9 cellular contexts compared by ENCODE assay signal in the genomic region with DNA sequence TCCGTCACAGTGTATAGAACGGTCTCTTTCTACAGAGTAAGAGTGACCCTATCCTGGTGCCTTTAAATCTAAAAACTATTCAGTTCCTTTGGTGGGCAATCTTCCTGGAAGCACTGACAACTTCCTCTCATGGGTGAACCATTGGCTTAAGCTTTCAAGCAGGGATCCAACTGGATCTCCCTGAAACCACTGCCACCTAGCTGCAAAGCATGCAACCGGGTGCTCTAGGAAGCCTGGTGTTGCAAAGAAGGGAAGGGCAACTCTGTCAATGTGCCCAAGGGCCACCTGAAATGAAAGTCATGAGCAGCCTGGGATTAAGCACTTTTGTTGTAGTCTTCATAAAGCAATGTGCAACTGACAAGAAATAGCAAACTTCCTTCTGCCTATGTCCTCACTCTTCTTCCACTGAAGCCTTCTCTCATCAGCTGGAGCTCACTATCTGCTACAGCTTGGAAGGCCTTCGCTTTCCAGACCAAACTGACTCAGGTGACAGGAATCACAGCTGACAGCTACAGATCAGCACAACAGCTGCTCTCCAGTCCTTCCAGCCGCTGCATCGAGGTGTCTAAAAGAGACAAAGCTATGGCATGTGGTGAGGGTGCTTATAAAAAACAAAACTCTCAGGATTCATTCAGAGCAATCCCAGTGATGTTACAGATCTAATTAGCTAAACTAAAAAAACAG. TPM values are rescaled to one million over a fixed set of nuclear protein-coding genes. Genes with fewer than 3 reads are reported as not detected.
A peak's percentile ranks its signal among the peaks of the same experiment; 100 is the strongest.
DNase-seq lines count a peak whose midpoint lies in the region; ATAC-seq and TF ChIP-seq lines count a peak whose summit lies in the region.
"Had no signal": no experiment of that assay in that cellular context is flagged by ENCODE, and none has a peak within 500 bp of the region (broad histone marks: within the 10 kb centered on the region; RNA-seq: fewer than 3 reads in every experiment).

No MANE protein-coding gene starts in this region.

- no peak for ATAC-seq in activated naive CD4-positive, alpha-beta T cell treated with anti-CD3 and anti-CD28 coated beads, Interleukin-2, amount 50 U/mL, for 72 hours
- ATAC-seq in T-helper 17 cell = no peak
- ATAC-seq in left cardiac atrium = peak; percentile 64 to 66
- ATAC-seq in GM19455 (IDR thresholded peaks at IDR 0.05; ENCODE audit: unreplicated experiment) = no peak
- ATAC-seq in naive thymus-derived CD8-positive, alpha-beta T cell = no peak

- TF ChIP-seq CTCF in thyroid gland (IDR thresholded peaks at IDR 0.05) = peak in 2 of 6 experiments; percentile 31 to 40
- TF ChIP-seq CTCF in ovary (IDR thresholded peaks at IDR 0.05) = no peak

- 80 to 91% methylated on average over 6 of the region's 6 CpGs for WGBS in thyroid gland, 2 donors
- WGBS in ovary, 3 donors = 79 to 84% (median 82%) methylated on average over 6 of the region's 6 CpGs

- no peaks in the 10 kb centered on the region for H3K4me1 ChIP-seq in thyroid gland
- H3K4me1 ChIP-seq in ovary (ENCODE audit: insufficient read depth) = no peaks in the 10 kb centered on the region

- H3K27me3 ChIP-seq in thyroid gland (no peaks in the 10 kb centered on the region), ovary (no peaks in the 10 kb centered on the region)

- H3K27me3 Mint-ChIP-seq in activated naive CD4-positive, alpha-beta T cell treated with anti-CD3 and anti-CD28 coated beads for 36 hours (ENCODE audit: low read depth) = no peaks in the 10 kb centered on the region
- H3K27me3 Mint-ChIP-seq in T-helper 17 cell = no peaks in the 10 kb centered on the region
- H3K27me3 Mint-ChIP-seq in naive thymus-derived CD8-positive, alpha-beta T cell = no peaks in the 10 kb centered on the region

- H3K36me3 ChIP-seq in thyroid gland (peaks cover 7 to 10% of the 10 kb centered on the region in 2 donors), ovary (no peaks in the 10 kb centered on the region)

- TF ChIP-seq EP300 in ovary (IDR thresholded peaks at IDR 0.05) = no peak

- CTCF ChIA-PET in activated naive CD4-positive, alpha-beta T cell treated with anti-CD3 and anti-CD28 coated beads for 36 hours (lab: Charles Lee) = interaction anchor here (0.7 to 0.9 kb wide), 2 partner anchors 143 to 479 kb away, joined by 3 read pairs; no protein-coding TSS in a partner anchor

- H3K4me3 ChIP-seq in thyroid gland (replicated peaks in 1 of 3) (no peak overlapping the region), ovary (no peak overlapping the region)

- H3K27ac Mint-ChIP-seq in activated naive CD4-positive, alpha-beta T cell treated with anti-CD3 and anti-CD28 coated beads for 36 hours = no peak overlapping the region
- peak overlapping the region in 1 of 2 donors; percentile 63 for H3K27ac Mint-ChIP-seq in activated naive CD4-positive, alpha-beta T cell treated with anti-CD3 and anti-CD28 coated beads, Interleukin-2, amount 50 U/mL, for 72 hours
- H3K27ac Mint-ChIP-seq in T-helper 17 cell = peak overlapping the region; percentile 59
- H3K27ac Mint-ChIP-seq in naive thymus-derived CD8-positive, alpha-beta T cell = no peak overlapping the region

- H3K4me1 Mint-ChIP-seq in activated naive CD4-positive, alpha-beta T cell treated with anti-CD3 and anti-CD28 coated beads for 36 hours (ENCODE audit: low read depth) = no peaks in the 10 kb centered on the region
- H3K4me1 Mint-ChIP-seq in T-helper 17 cell = peaks cover 11% of the 10 kb centered on the region
- no peaks in the 10 kb centered on the region for H3K4me1 Mint-ChIP-seq in naive thymus-derived CD8-positive, alpha-beta T cell
- H3K4me1 Mint-ChIP-seq: CD8-positive, alpha-beta memory T cell had no signal

- no peaks in the 10 kb centered on the region for H3K9me3 Mint-ChIP-seq in activated naive CD4-positive, alpha-beta T cell treated with anti-CD3 and anti-CD28 coated beads for 36 hours
- H3K9me3 Mint-ChIP-seq in activated naive CD4-positive, alpha-beta T cell treated with anti-CD3 and anti-CD28 coated beads, Interleukin-2, amount 50 U/mL, for 72 hours = no peaks in the 10 kb centered on the region
- no peaks in the 10 kb centered on the region for H3K9me3 Mint-ChIP-seq in naive thymus-derived CD8-positive, alpha-beta T cell
- H3K9me3 Mint-ChIP-seq: CD8-positive, alpha-beta memory T cell had no signal

- H3K36me3 Mint-ChIP-seq in activated naive CD4-positive, alpha-beta T cell treated with anti-CD3 and anti-CD28 coated beads for 36 hours (ENCODE audit: low read depth) = peaks cover 31% of the 10 kb centered on the region
- peaks cover 0 to 18% of the 10 kb centered on the region in 2 donors for H3K36me3 Mint-ChIP-seq in activated naive CD4-positive, alpha-beta T cell treated with anti-CD3 and anti-CD28 coated beads, Interleukin-2, amount 50 U/mL, for 72 hours
- H3K36me3 Mint-ChIP-seq in T-helper 17 cell (ENCODE audit: low read depth) = peaks cover 3% of the 10 kb centered on the region
- no peaks in the 10 kb centered on the region for H3K36me3 Mint-ChIP-seq in naive thymus-derived CD8-positive, alpha-beta T cell

- H3K9me3 ChIP-seq in T-helper 17 cell (ENCODE audit: control insufficient read depth, low read length, poor library complexity, severe bottlenecking) (no peaks in the 10 kb centered on the region), thyroid gland (no peaks in the 10 kb centered on the region), ovary (no peaks in the 10 kb centered on the region)

- POLR2A ChIA-PET in naive thymus-derived CD8-positive, alpha-beta T cell (lab: Charles Lee) = no interaction called here

- H3K4me3 Mint-ChIP-seq in activated naive CD4-positive, alpha-beta T cell treated with anti-CD3 and anti-CD28 coated beads for 36 hours = no peak overlapping the region
- no peak overlapping the region for H3K4me3 Mint-ChIP-seq in T-helper 17 cell
- H3K4me3 Mint-ChIP-seq in naive thymus-derived CD8-positive, alpha-beta T cell = no peak overlapping the region
- H3K4me3 Mint-ChIP-seq: CD8-positive, alpha-beta memory T cell had no signal

- peak; percentile 16 for DNase-seq in activated naive CD4-positive, alpha-beta T cell treated with anti-CD3 and anti-CD28 coated beads for 36 hours
- DNase-seq in activated naive CD4-positive, alpha-beta T cell treated with anti-CD3 and anti-CD28 coated beads, Interleukin-2, amount 50 U/mL, for 72 hours (ENCODE audit: low spot score in 2 of 2) = no peak
- DNase-seq in T-helper 17 cell (no peak), left cardiac atrium (no peak), thyroid gland (peak; percentile 19 to 23), ovary (no peak)
- DNase-seq in naive thymus-derived CD8-positive, alpha-beta T cell = no peak
- DNase-seq: CD8-positive, alpha-beta memory T cell had no signal

- no peak overlapping the region for H3K27ac ChIP-seq in thyroid gland
- no peak overlapping the region for H3K27ac ChIP-seq in ovary

- intact Hi-C loops in activated naive CD4-positive, alpha-beta T cell treated with anti-CD3 and anti-CD28 coated beads for 36 hours (cut with micrococcal nuclease) = loop anchor here (1.0 kb wide), 1 partner anchor 94 kb away; no protein-coding TSS in a partner anchor
- intact Hi-C loops in left cardiac atrium (cut with DNase I) (loop anchor here in 1 of 2 donors (10.0 kb wide), 1 partner anchor 125 kb away; no protein-coding TSS in a partner anchor), thyroid gland (cut with DNase I) (no loop called here), ovary (cut with DNase I) (no loop called here)

- TF ChIP-seq POLR2A in thyroid gland (IDR thresholded peaks at IDR 0.05) = no peak
- TF ChIP-seq POLR2A in ovary (IDR thresholded peaks at IDR 0.05) = no peak

RNA-seq across cellular contexts. Expression of gene SETD7, which starts 46.1 kb away (rescaled TPM):
- 10 to 100 TPM; 12.4 to 12.5 TPM for total RNA-seq in activated naive CD4-positive, alpha-beta T cell treated with anti-CD3 and anti-CD28 coated beads for 36 hours
- 10 to 100 TPM in 1 of 2 donors, 1 to 10 TPM in 1; 8.8 to 15.6 TPM for total RNA-seq in activated naive CD4-positive, alpha-beta T cell treated with anti-CD3 and anti-CD28 coated beads, Interleukin-2, amount 50 U/mL, for 72 hours
- total RNA-seq in T-helper 17 cell (10 to 100 TPM; 29.7 to 37.9 TPM), left cardiac atrium (10 to 100 TPM; 51.6 to 52.1 TPM), thyroid gland (10 to 100 TPM; 33.3 to 73.0 (median 37.1) TPM), ovary (10 to 100 TPM; 21.3 to 37.2 (median 32.8) TPM)
- 10 to 100 TPM; 14.3 to 52.4 TPM for polyA plus RNA-seq in ovary
- 1 to 10 TPM; 2.3 to 2.7 TPM for total RNA-seq in naive thymus-derived CD8-positive, alpha-beta T cell
- polyA plus RNA-seq in naive thymus-derived CD8-positive, alpha-beta T cell = under 1 TPM; 0.09 to 0.36 (median 0.32) TPM

RNA-seq across cellular contexts. Expression of gene RAB33B, which starts 55.9 kb away (rescaled TPM):
- total RNA-seq in activated naive CD4-positive, alpha-beta T cell treated with anti-CD3 and anti-CD28 coated beads for 36 hours = 1 to 10 TPM; 8.0 TPM
- 10 to 100 TPM in 1 of 2 donors, 1 to 10 TPM in 1; 7.5 to 10.1 TPM for total RNA-seq in activated naive CD4-positive, alpha-beta T cell treated with anti-CD3 and anti-CD28 coated beads, Interleukin-2, amount 50 U/mL, for 72 hours
- total RNA-seq in T-helper 17 cell (10 to 100 TPM; 19.9 to 20.1 TPM), left cardiac atrium (1 to 10 TPM; 6.3 to 6.6 TPM), thyroid gland (10 to 100 TPM in 3 of 4 donors, 1 to 10 TPM in 1; 7.9 to 13.6 (median 12.0) TPM), ovary (10 to 100 TPM in 5 of 7 donors, 1 to 10 TPM in 2; 9.4 to 15.0 (median 12.8) TPM)
- polyA plus RNA-seq in ovary = 1 to 10 TPM; 6.8 to 6.9 TPM
- 10 to 100 TPM; 12.1 to 13.3 TPM for total RNA-seq in naive thymus-derived CD8-positive, alpha-beta T cell
- 1 to 10 TPM; 6.4 to 6.9 (median 6.6) TPM for polyA plus RNA-seq in naive thymus-derived CD8-positive, alpha-beta T cell

Comparison
In these comparisons a context has a peak if more than half of its experiments do, and no peak if none do; other contexts are left out.
1. DNase-seq: peak in activated naive CD4-positive, alpha-beta T cell treated with anti-CD3 and anti-CD28 coated beads for 36 hours (single experiment) and thyroid gland (2 of 2); none in activated naive CD4-positive, alpha-beta T cell treated with anti-CD3 and anti-CD28 coated beads, Interleukin-2, amount 50 U/mL, for 72 hours (0 of 2), T-helper 17 cell (0 of 3), left cardiac atrium (single experiment), ovary (0 of 5) and naive thymus-derived CD8-positive, alpha-beta T cell (0 of 10).
2. ATAC-seq: peak in left cardiac atrium (2 of 2); none in activated naive CD4-positive, alpha-beta T cell treated with anti-CD3 and anti-CD28 coated beads, Interleukin-2, amount 50 U/mL, for 72 hours (0 of 2), T-helper 17 cell (single experiment), GM19455 (single experiment) and naive thymus-derived CD8-positive, alpha-beta T cell (0 of 2).